Comparison of ENCODE assay signal across 1 cellular context in the genomic region with DNA sequence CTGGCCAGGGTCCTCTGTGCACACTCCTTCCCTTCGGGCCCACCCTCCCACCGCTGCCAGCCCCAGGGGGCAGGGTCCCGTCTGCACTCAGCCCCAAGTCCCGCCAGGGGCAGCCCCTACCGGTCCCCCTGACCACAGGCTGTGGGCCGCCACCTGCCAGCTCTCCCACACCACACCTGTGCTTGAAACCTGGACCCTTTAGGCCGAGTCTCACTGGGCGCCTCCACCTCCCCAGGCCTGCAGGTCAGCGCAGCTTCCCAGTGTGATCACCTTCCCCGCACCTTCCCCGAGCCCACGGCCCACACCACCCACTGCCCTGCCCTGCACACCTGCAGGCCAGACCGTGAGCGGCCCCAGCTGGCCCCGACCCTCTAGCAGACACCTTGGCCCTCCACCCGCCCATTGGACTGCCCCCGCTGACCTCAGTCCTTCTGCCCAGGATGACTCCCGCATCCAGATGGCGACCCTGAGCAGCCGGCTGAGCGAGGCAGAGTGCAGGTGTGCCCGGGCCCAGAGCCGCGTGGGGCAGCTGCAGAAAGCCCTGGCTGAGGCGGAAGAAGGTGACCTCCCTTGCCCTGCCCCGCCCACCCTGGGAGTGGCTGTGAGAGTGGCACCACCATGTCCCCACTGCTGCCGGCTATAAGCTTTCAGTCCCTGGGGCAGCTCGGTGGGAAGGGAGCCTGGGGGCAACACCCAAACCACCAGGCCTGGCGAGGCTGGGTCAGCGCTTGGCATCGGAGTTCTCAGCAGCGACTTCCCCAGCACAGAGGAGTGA.
TF ChIP-seq lines count a peak whose summit lies in the region.

No MANE protein-coding gene starts in this region.

TF ChIP-seq in HepG2, 621 proteins besides CTCF, POLR2A, EP300 and RAD21 (continued from another document and continues in another):
- TF ChIP-seq, protein P1, sequence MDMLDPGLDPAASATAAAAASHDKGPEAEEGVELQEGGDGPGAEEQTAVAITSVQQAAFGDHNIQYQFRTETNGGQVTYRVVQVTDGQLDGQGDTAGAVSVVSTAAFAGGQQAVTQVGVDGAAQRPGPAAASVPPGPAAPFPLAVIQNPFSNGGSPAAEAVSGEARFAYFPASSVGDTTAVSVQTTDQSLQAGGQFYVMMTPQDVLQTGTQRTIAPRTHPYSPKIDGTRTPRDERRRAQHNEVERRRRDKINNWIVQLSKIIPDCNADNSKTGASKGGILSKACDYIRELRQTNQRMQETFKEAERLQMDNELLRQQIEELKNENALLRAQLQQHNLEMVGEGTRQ (IDR thresholded peaks at IDR 0.05; ENCODE audit: low read depth, low read length), result no peak
- TF ChIP-seq, protein P1 (CRISPR knock-in tag; IDR thresholded peaks at IDR 0.05; ENCODE audit: borderline replicate concordance), result no peak
- no peak for TF ChIP-seq ZNF720 (CRISPR knock-in tag; IDR thresholded peaks at IDR 0.05)
- no peak for TF ChIP-seq ZNF766 (CRISPR knock-in tag; IDR thresholded peaks at IDR 0.05; ENCODE audit: borderline replicate concordance)
- peak; percentile 56; the same call in 1 of the 2 replicates for TF ChIP-seq CAMTA2 (CRISPR knock-in tag; IDR thresholded peaks at IDR 0.05; ENCODE audit: borderline replicate concordance)
- TF ChIP-seq, protein P2, sequence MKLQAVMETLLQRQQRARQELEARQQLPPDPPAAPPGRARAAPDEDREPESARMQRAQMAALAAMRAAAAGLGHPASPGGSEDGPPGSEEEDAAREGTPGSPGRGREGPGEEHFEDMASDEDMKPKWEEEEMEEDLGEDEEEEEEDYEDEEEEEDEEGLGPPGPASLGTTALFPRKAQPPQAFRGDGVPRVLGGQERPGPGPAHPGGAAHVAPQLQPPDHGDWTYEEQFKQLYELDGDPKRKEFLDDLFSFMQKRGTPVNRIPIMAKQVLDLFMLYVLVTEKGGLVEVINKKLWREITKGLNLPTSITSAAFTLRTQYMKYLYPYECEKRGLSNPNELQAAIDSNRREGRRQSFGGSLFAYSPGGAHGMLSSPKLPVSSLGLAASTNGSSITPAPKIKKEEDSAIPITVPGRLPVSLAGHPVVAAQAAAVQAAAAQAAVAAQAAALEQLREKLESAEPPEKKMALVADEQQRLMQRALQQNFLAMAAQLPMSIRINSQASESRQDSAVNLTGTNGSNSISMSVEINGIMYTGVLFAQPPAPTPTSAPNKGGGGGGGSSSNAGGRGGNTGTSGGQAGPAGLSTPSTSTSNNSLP (IDR thresholded peaks at IDR 0.05; ENCODE audit: low read depth, low read length), result no peak
- TF ChIP-seq ZEB1 (IDR thresholded peaks at IDR 0.05; ENCODE audit: insufficient replicate concordance, low read depth), result peak; percentile 37
- TF ChIP-seq ZFP82 (CRISPR knock-in tag; IDR thresholded peaks at IDR 0.05; ENCODE audit: borderline replicate concordance), result no peak
- peak; percentile 77; the same call in 1 of the 2 replicates for TF ChIP-seq SP5 (CRISPR knock-in tag; IDR thresholded peaks at IDR 0.05; ENCODE audit: borderline replicate concordance, low read depth)
- no peak for TF ChIP-seq PAWR (CRISPR knock-in tag; IDR thresholded peaks at IDR 0.05; ENCODE audit: borderline replicate concordance)
- TF ChIP-seq MED8 (CRISPR knock-in tag; IDR thresholded peaks at IDR 0.05; ENCODE audit: insufficient replicate concordance), result no peak
- TF ChIP-seq ZNF543 (CRISPR knock-in tag; IDR thresholded peaks at IDR 0.05), result 0 out of 2 replicates have a peak, but pooled peaks have one; percentile 47
- no peak for TF ChIP-seq MED13 (CRISPR knock-in tag; IDR thresholded peaks at IDR 0.05)
- no peak for TF ChIP-seq ZNF343 (CRISPR knock-in tag; IDR thresholded peaks at IDR 0.05)
- no peak for TF ChIP-seq RBM22 (optimal IDR thresholded peaks at IDR 0.05; ENCODE audit: low read length)
- TF ChIP-seq, protein P3, sequence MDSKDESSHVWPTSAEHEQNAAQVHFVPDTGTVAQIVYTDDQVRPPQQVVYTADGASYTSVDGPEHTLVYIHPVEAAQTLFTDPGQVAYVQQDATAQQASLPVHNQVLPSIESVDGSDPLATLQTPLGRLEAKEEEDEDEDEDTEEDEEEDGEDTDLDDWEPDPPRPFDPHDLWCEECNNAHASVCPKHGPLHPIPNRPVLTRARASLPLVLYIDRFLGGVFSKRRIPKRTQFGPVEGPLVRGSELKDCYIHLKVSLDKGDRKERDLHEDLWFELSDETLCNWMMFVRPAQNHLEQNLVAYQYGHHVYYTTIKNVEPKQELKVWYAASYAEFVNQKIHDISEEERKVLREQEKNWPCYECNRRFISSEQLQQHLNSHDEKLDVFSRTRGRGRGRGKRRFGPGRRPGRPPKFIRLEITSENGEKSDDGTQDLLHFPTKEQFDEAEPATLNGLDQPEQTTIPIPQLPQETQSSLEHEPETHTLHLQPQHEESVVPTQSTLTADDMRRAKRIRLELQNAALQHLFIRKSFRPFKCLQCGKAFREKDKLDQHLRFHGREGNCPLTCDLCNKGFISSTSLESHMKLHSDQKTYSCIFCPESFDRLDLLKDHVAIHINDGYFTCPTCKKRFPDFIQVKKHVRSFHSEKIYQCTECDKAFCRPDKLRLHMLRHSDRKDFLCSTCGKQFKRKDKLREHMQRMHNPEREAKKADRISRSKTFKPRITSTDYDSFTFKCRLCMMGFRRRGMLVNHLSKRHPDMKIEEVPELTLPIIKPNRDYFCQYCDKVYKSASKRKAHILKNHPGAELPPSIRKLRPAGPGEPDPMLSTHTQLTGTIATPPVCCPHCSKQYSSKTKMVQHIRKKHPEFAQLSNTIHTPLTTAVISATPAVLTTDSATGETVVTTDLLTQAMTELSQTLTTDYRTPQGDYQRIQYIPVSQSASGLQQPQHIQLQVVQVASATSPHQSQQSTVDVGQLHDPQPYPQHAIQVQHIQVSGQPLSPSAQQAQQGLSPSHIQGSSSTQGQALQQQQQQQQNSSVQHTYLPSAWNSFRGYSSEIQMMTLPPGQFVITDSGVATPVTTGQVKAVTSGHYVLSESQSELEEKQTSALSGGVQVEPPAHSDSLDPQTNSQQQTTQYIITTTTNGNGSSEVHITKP (CRISPR knock-in tag; IDR thresholded peaks at IDR 0.05; ENCODE audit: low read depth), result no peak
- TF ChIP-seq ZNF550 (CRISPR knock-in tag; IDR thresholded peaks at IDR 0.05; ENCODE audit: borderline replicate concordance), result no peak
- no peak for TF ChIP-seq FOXK1 (CRISPR knock-in tag; IDR thresholded peaks at IDR 0.05; ENCODE audit: borderline replicate concordance, low read depth)
- no peak for TF ChIP-seq SRSF9 (IDR thresholded peaks at IDR 0.05; ENCODE audit: borderline replicate concordance, insufficient read depth, low read depth, low read length, poor library complexity, severe bottlenecking)
- TF ChIP-seq ESRRA (CRISPR knock-in tag; IDR thresholded peaks at IDR 0.05; ENCODE audit: low read depth), result 0 out of 2 replicates have a peak, but pooled peaks have one; percentile 54
- TF ChIP-seq RCOR2 (CRISPR knock-in tag; IDR thresholded peaks at IDR 0.05), result no peak
- TF ChIP-seq MXI1 (IDR thresholded peaks at IDR 0.05; ENCODE audit: borderline replicate concordance, low read depth, low read length), result no peak
- TF ChIP-seq FOXK2 (IDR thresholded peaks at IDR 0.05), result no peak
- TF ChIP-seq NFKBIZ (CRISPR knock-in tag; IDR thresholded peaks at IDR 0.05), result no peak
- no peak for TF ChIP-seq SOX6 (IDR thresholded peaks at IDR 0.05)
- peak; percentile 54 for TF ChIP-seq SOX6 (CRISPR knock-in tag; IDR thresholded peaks at IDR 0.05)
- TF ChIP-seq, protein P4, sequence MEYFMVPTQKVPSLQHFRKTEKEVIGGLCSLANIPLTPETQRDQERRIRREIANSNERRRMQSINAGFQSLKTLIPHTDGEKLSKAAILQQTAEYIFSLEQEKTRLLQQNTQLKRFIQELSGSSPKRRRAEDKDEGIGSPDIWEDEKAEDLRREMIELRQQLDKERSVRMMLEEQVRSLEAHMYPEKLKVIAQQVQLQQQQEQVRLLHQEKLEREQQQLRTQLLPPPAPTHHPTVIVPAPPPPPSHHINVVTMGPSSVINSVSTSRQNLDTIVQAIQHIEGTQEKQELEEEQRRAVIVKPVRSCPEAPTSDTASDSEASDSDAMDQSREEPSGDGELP (IDR thresholded peaks at IDR 0.05; ENCODE audit: borderline replicate concordance, low read depth), result peak; percentile 53; the same call in 1 of the 2 replicates
- TF ChIP-seq, protein P5, sequence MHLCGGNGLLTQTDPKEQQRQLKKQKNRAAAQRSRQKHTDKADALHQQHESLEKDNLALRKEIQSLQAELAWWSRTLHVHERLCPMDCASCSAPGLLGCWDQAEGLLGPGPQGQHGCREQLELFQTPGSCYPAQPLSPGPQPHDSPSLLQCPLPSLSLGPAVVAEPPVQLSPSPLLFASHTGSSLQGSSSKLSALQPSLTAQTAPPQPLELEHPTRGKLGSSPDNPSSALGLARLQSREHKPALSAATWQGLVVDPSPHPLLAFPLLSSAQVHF (CRISPR knock-in tag; IDR thresholded peaks at IDR 0.05), result no peak
- no peak for TF ChIP-seq RFXANK (CRISPR knock-in tag; IDR thresholded peaks at IDR 0.05)
- no peak for TF ChIP-seq PHF5A (CRISPR knock-in tag; IDR thresholded peaks at IDR 0.05; ENCODE audit: low read depth, unreplicated experiment)
- TF ChIP-seq, protein P6, sequence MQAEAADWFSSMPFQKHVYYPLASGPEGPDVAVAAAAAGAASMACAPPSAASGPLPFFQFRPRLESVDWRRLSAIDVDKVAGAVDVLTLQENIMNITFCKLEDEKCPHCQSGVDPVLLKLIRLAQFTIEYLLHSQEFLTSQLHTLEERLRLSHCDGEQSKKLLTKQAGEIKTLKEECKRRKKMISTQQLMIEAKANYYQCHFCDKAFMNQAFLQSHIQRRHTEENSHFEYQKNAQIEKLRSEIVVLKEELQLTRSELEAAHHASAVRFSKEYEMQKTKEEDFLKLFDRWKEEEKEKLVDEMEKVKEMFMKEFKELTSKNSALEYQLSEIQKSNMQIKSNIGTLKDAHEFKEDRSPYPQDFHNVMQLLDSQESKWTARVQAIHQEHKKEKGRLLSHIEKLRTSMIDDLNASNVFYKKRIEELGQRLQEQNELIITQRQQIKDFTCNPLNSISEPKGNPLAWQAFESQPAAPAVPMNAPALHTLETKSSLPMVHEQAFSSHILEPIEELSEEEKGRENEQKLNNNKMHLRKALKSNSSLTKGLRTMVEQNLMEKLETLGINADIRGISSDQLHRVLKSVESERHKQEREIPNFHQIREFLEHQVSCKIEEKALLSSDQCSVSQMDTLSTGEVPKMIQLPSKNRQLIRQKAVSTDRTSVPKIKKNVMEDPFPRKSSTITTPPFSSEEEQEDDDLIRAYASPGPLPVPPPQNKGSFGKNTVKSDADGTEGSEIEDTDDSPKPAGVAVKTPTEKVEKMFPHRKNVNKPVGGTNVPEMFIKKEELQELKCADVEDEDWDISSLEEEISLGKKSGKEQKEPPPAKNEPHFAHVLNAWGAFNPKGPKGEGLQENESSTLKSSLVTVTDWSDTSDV (CRISPR knock-in tag; IDR thresholded peaks at IDR 0.05), result no peak
- no peak for TF ChIP-seq ZNF75D (CRISPR knock-in tag; IDR thresholded peaks at IDR 0.05; ENCODE audit: borderline replicate concordance)
- TF ChIP-seq ZNF883 (CRISPR knock-in tag; IDR thresholded peaks at IDR 0.05; ENCODE audit: not compliant biosample characterization), result peak; percentile 64
- TF ChIP-seq BCL6 (CRISPR knock-in tag; IDR thresholded peaks at IDR 0.05), result no peak
- TF ChIP-seq SAFB2 (CRISPR knock-in tag; IDR thresholded peaks at IDR 0.05; ENCODE audit: borderline replicate concordance, low read depth), result no peak
- TF ChIP-seq MED1 (CRISPR knock-in tag; IDR thresholded peaks at IDR 0.05), result no peak
- no peak for TF ChIP-seq ZC3H13 (CRISPR knock-in tag; IDR thresholded peaks at IDR 0.05)
- no peak for TF ChIP-seq IRX3 (CRISPR knock-in tag; IDR thresholded peaks at IDR 0.05; ENCODE audit: borderline replicate concordance, low read depth)
- peak; percentile 38; the same call in 1 of the 2 replicates for TF ChIP-seq GATAD2A (CRISPR knock-in tag; IDR thresholded peaks at IDR 0.05)
- no peak for TF ChIP-seq SNAPC2 (CRISPR knock-in tag; IDR thresholded peaks at IDR 0.05)
- no peak for TF ChIP-seq RBAK (CRISPR knock-in tag; IDR thresholded peaks at IDR 0.05)
- TF ChIP-seq ZNF501 (CRISPR knock-in tag; IDR thresholded peaks at IDR 0.05), result no peak
- no peak for TF ChIP-seq PHB2 (IDR thresholded peaks at IDR 0.05; ENCODE audit: partially characterized antibody)
- TF ChIP-seq ZNF3 (CRISPR knock-in tag; IDR thresholded peaks at IDR 0.05), result no peak
- TF ChIP-seq, protein P7, sequence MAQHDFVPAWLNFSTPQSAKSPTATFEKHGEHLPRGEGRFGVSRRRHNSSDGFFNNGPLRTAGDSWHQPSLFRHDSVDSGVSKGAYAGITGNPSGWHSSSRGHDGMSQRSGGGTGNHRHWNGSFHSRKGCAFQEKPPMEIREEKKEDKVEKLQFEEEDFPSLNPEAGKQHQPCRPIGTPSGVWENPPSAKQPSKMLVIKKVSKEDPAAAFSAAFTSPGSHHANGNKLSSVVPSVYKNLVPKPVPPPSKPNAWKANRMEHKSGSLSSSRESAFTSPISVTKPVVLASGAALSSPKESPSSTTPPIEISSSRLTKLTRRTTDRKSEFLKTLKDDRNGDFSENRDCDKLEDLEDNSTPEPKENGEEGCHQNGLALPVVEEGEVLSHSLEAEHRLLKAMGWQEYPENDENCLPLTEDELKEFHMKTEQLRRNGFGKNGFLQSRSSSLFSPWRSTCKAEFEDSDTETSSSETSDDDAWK (CRISPR knock-in tag; IDR thresholded peaks at IDR 0.05), result no peak
- no peak; the same call in 1 of the 2 replicates for TF ChIP-seq ZNF333 (CRISPR knock-in tag; IDR thresholded peaks at IDR 0.05; ENCODE audit: borderline replicate concordance)
- TF ChIP-seq, protein P8, sequence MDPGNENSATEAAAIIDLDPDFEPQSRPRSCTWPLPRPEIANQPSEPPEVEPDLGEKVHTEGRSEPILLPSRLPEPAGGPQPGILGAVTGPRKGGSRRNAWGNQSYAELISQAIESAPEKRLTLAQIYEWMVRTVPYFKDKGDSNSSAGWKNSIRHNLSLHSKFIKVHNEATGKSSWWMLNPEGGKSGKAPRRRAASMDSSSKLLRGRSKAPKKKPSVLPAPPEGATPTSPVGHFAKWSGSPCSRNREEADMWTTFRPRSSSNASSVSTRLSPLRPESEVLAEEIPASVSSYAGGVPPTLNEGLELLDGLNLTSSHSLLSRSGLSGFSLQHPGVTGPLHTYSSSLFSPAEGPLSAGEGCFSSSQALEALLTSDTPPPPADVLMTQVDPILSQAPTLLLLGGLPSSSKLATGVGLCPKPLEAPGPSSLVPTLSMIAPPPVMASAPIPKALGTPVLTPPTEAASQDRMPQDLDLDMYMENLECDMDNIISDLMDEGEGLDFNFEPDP (CRISPR knock-in tag; conservative IDR thresholded peaks at IDR 0.05), result no peak
- TF ChIP-seq, protein P9, sequence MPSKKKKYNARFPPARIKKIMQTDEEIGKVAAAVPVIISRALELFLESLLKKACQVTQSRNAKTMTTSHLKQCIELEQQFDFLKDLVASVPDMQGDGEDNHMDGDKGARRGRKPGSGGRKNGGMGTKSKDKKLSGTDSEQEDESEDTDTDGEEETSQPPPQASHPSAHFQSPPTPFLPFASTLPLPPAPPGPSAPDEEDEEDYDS (CRISPR knock-in tag; IDR thresholded peaks at IDR 0.05), result 0 out of 2 replicates have a peak, but pooled peaks have one; percentile 27
